Comparison of ENCODE assay signal across 8 cellular contexts in the genomic region with DNA sequence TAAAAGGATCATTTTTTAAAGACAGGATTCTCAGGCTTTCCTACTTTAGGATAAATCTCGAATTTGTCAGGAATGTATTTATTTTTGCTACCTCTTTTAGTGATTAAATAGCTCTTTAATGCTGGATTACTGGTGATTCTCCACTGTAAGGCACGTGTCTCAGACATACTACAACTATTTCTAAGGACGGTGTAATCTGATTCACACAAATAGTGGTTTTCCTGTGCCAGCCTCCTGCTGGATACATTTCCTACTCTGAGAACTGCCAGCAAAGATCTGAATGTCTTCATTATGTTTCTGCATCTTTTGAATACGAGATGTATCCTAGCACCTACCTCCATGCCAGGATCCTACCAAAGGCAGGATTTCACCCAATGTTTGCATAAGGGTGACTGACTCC.
A peak's percentile ranks its signal among the peaks of the same experiment; 100 is the strongest.
DNase-seq lines count a peak whose midpoint lies in the region; ATAC-seq and TF ChIP-seq lines count a peak whose summit lies in the region.

No MANE protein-coding gene starts in this region.

- no peaks in the 10 kb centered on the region for H3K36me3 Mint-ChIP-seq in T-helper 2 cell treated with Interferon-gamma antibody and Interleukin-4, amounts not matched to agents 5 μg/mL and 100 μg/mL, for 36 hours (ENCODE audit: low read depth)
- H3K36me3 Mint-ChIP-seq in activated B cell treated with CpG ODN at 0.5 μM for 24 hours (ENCODE audit: low read depth) = peaks cover 41% of the 10 kb centered on the region

- CTCF ChIA-PET in activated B cell treated with CpG ODN at 0.5 μM for 24 hours (lab: Charles Lee) = interaction anchor here (1.4 to 4.5 kb wide), 4 partner anchors 10 to 97 kb away, joined by 3 to 45 read pairs (median 8); no protein-coding TSS in a partner anchor

- ATAC-seq in HG02885 (IDR thresholded peaks at IDR 0.05; ENCODE audit: poor library complexity, unreplicated experiment) (peak; percentile 1), activated B cell treated with CpG ODN at 0.5 μM for 24 hours (ENCODE audit: low read depth) (peak; percentile 1), sciatic nerve (peak; percentile 21)

- TF ChIP-seq EP300 in tibial nerve (IDR thresholded peaks at IDR 0.05) = no peak

- peak overlapping the region; percentile 84 for H3K4me3 Mint-ChIP-seq in T-helper 2 cell treated with Interferon-gamma antibody and Interleukin-4, amounts not matched to agents 5 μg/mL and 100 μg/mL, for 36 hours
- peak overlapping the region; percentile 87 for H3K4me3 Mint-ChIP-seq in activated B cell treated with CpG ODN at 0.5 μM for 24 hours

- intact Hi-C loops in activated B cell treated with CpG ODN at 0.5 μM for 24 hours (cut with micrococcal nuclease) = loop anchor here (1.0 to 5.0 kb wide), 5 partner anchors 11 to 322 kb away; a partner anchor contains a TSS
- intact Hi-C loops in sciatic nerve (cut with DNase I) = no loop called here

- WGBS in tibial nerve, 2 donors = 49% methylated on average over 4 of the region's 4 CpGs

- peak overlapping the region in 1 of 4 donors; percentile 13 for H3K4me3 ChIP-seq in tibial nerve

- no peak for TF ChIP-seq POLR2A in tibial nerve (IDR thresholded peaks at IDR 0.05)

- H3K9me3 Mint-ChIP-seq in T-helper 2 cell treated with Interferon-gamma antibody and Interleukin-4, amounts not matched to agents 5 μg/mL and 100 μg/mL, for 36 hours = no peaks in the 10 kb centered on the region
- no peaks in the 10 kb centered on the region for H3K9me3 Mint-ChIP-seq in activated B cell treated with CpG ODN at 0.5 μM for 24 hours

- H3K4me1 Mint-ChIP-seq in T-helper 2 cell treated with Interferon-gamma antibody and Interleukin-4, amounts not matched to agents 5 μg/mL and 100 μg/mL, for 36 hours (ENCODE audit: low read depth) = peaks cover 19% of the 10 kb centered on the region
- H3K4me1 Mint-ChIP-seq in activated B cell treated with CpG ODN at 0.5 μM for 24 hours = peaks cover 72% of the 10 kb centered on the region

- POLR2A ChIA-PET in activated B cell treated with CpG ODN at 0.5 μM for 24 hours (lab: Charles Lee) = interaction anchor here (0.7 to 6.1 kb wide), 6 partner anchors 10 to 62 kb away, joined by 3 to 50 read pairs (median 8); no protein-coding TSS in a partner anchor

- H3K27me3 ChIP-seq in tibial nerve = no peaks in the 10 kb centered on the region

- no peaks in the 10 kb centered on the region for H3K9me3 ChIP-seq in tibial nerve

- H3K27me3 Mint-ChIP-seq in T-helper 2 cell treated with Interferon-gamma antibody and Interleukin-4, amounts not matched to agents 5 μg/mL and 100 μg/mL, for 36 hours (ENCODE audit: low read depth) = peaks cover 4% of the 10 kb centered on the region
- no peaks in the 10 kb centered on the region for H3K27me3 Mint-ChIP-seq in activated B cell treated with CpG ODN at 0.5 μM for 24 hours

- peak overlapping the region in 1 of 4 donors; percentile 6 for H3K27ac ChIP-seq in tibial nerve

- no peak overlapping the region for H3K27ac Mint-ChIP-seq in T-helper 2 cell treated with Interferon-gamma antibody and Interleukin-4, amounts not matched to agents 5 μg/mL and 100 μg/mL, for 36 hours
- H3K27ac Mint-ChIP-seq in activated B cell treated with CpG ODN at 0.5 μM for 24 hours = peak overlapping the region; percentile 97

- no peak for DNase-seq in T-helper 2 cell treated with Interferon-gamma antibody and Interleukin-4, amounts not matched to agents 5 μg/mL and 100 μg/mL, for 36 hours (ENCODE audit: low spot score)
- DNase-seq in T-helper 2 cell (no peak), activated B cell treated with CpG ODN at 0.5 μM for 24 hours (no peak), sciatic nerve (ENCODE audit: low spot score) (no peak), tibial nerve (ENCODE audit: low spot score in 2 of 2) (no peak), HUDEP-2 (lab: John Stamatoyannopoulos, UW; ENCODE audit: unreplicated experiment in 76 of 76) (no peak), SW480 (ENCODE audit: low spot score) (no peak)

- no peak for TF ChIP-seq CTCF in activated B cell treated with CpG ODN at 0.5 μM for 24 hours (IDR thresholded peaks at IDR 0.05)
- TF ChIP-seq CTCF in tibial nerve (IDR thresholded peaks at IDR 0.05) = no peak

- H3K4me1 ChIP-seq in tibial nerve = peaks cover 0 to 50% (median 7%) of the 10 kb centered on the region in 4 donors

- peaks cover 0 to 34% (median 0%) of the 10 kb centered on the region in 3 donors for H3K36me3 ChIP-seq in tibial nerve
